ENCODE assay signal across 8 cellular contexts in genomic region chr19:12550951-12551832, GRCh38. TPM values are rescaled to one million over a fixed set of nuclear protein-coding genes. Genes with fewer than 3 reads are reported as not detected.
A peak's percentile ranks its signal among the peaks of the same experiment; 100 is the strongest.
DNase-seq lines count a peak whose midpoint lies in the region; ATAC-seq and TF ChIP-seq lines count a peak whose summit lies in the region.

TSS of gene ZNF564 (minus strand) at chr19:12551482. CDS start at chr19:12551332, 150 bp downstream.

- peak within 1 kb of the TSS; percentile 91 for H3K27ac Mint-ChIP-seq in activated T-helper 1 cell treated with anti-CD3 and anti-CD28 coated beads, Interleukin-12 subunit alpha, Interleukin-12 subunit beta, Interleukin-2, Interleukin-4 antibody, amounts not matched to agents 30 ng/mL and 10 ng/mL and 1 ng/mL, durations not matched to agents 14 hours and 24 hours and 36 hours
- H3K27ac Mint-ChIP-seq in naive thymus-derived CD4-positive, alpha-beta T cell = peak within 1 kb of the TSS; percentile 92 to 98 (median 95)
- peak within 1 kb of the TSS; percentile 97 for H3K27ac Mint-ChIP-seq in stimulated activated naive B cell treated with anti-CD40 and anti-IgM and Interleukin-4, amounts not matched to agents 10 μg/mL and 1 μg/mL and 100 μg/mL, for 72 hours

- peaks cover 21% of the 10 kb centered on the region for H3K36me3 Mint-ChIP-seq in activated T-helper 1 cell treated with anti-CD3 and anti-CD28 coated beads, Interleukin-12 subunit alpha, Interleukin-12 subunit beta, Interleukin-2, Interleukin-4 antibody, amounts not matched to agents 30 ng/mL and 10 ng/mL and 1 ng/mL, durations not matched to agents 14 hours and 24 hours and 36 hours (ENCODE audit: low read depth)
- H3K36me3 Mint-ChIP-seq in naive thymus-derived CD4-positive, alpha-beta T cell = peaks cover 3 to 39% (median 14%) of the 10 kb centered on the region in 5 donors
- H3K36me3 Mint-ChIP-seq in stimulated activated naive B cell treated with anti-CD40 and anti-IgM and Interleukin-4, amounts not matched to agents 10 μg/mL and 1 μg/mL and 100 μg/mL, for 72 hours = peaks cover 21 to 22% of the 10 kb centered on the region in 2 donors

- H3K79me2 ChIP-seq in Karpas-422 (ENCODE audit: low read length) (peaks cover 47% of the 10 kb centered on the region), fibroblast of lung (ENCODE audit: control insufficient read depth, insufficient read depth, low read length) (peaks cover 15% of the 10 kb centered on the region)

- intact Hi-C loops in activated T-helper 1 cell treated with anti-CD3 and anti-CD28 coated beads, Interleukin-12 subunit alpha, Interleukin-12 subunit beta, Interleukin-2, Interleukin-4 antibody, amounts not matched to agents 30 ng/mL and 10 ng/mL and 1 ng/mL, durations not matched to agents 14 hours and 24 hours and 36 hours (cut with micrococcal nuclease) = loop anchor here (1.0 to 5.0 kb wide), 12 partner anchors 56 to 629 kb away; partner anchors contain the start of genes ZNF136, ZNF44, ZNF443 and ZNF490
- intact Hi-C loops in naive thymus-derived CD4-positive, alpha-beta T cell (cut with micrococcal nuclease) = loop anchor here (1.0 to 5.0 kb wide), 22 partner anchors 13 to 629 kb away; partner anchors contain the start of genes ZNF136 (in 2 of the 2), ZNF44 (in 2 of the 2), ZNF443 (in 2 of the 2) and ZNF490 (in 2 of the 2)

- H3K36me3 ChIP-seq in Karpas-422 (ENCODE audit: insufficient read depth, low read length) = peaks cover 17% of the 10 kb centered on the region
- no peaks in the 10 kb centered on the region for H3K36me3 ChIP-seq in fibroblast of lung (ENCODE audit: control insufficient read depth, insufficient read depth, low read length)
- peaks cover 0 to 6% (median 0%) of the 10 kb centered on the region in 3 experiments for H3K36me3 ChIP-seq in naive thymus-derived CD4-positive, alpha-beta T cell (ENCODE audit: control insufficient read depth in 2 of 3, insufficient read depth in 3 of 3, low read length in 3 of 3)

- H2AFZ ChIP-seq in Karpas-422 (ENCODE audit: low read length) (peak within 1 kb of the TSS; percentile 85), fibroblast of lung (ENCODE audit: low read length) (peak within 1 kb of the TSS; percentile 99)

- peaks cover 14% of the 10 kb centered on the region for H3K9me3 ChIP-seq in Karpas-422 (ENCODE audit: low read length)
- no peaks in the 10 kb centered on the region for H3K9me3 ChIP-seq in fibroblast of lung (ENCODE audit: control insufficient read depth, insufficient read depth, low read depth, low read length)
- no peaks in the 10 kb centered on the region for H3K9me3 ChIP-seq in naive thymus-derived CD4-positive, alpha-beta T cell (ENCODE audit: control insufficient read depth in 2 of 3, low read length in 3 of 3)

- DNase-seq in DMS79 treated with DMSO at 0.1 percent for 48 hours (lab: John Stamatoyannopoulos, UW) = peak; percentile 100
- peak; percentile 99 for DNase-seq in Karpas-422
- DNase-seq in RKO (ENCODE audit: low spot score) = peak; percentile 99
- peak; percentile 92 for DNase-seq in activated T-helper 1 cell treated with anti-CD3 and anti-CD28 coated beads, Interleukin-12 subunit alpha, Interleukin-12 subunit beta, Interleukin-2, Interleukin-4 antibody, amounts not matched to agents 30 ng/mL and 10 ng/mL and 1 ng/mL, durations not matched to agents 14 hours and 24 hours and 36 hours (ENCODE audit: low spot score)
- DNase-seq in fibroblast of lung (ENCODE audit: low read depth in 2 of 2) = peak; percentile 98 to 99
- DNase-seq in naive thymus-derived CD4-positive, alpha-beta T cell = peak; percentile 74 to 97 (median 95)
- peak; percentile 94 for DNase-seq in stimulated activated naive B cell treated with anti-CD40 and anti-IgM and Interleukin-4, amounts not matched to agents 10 μg/mL and 1 μg/mL and 100 μg/mL, for 72 hours

- H3K4me3 Mint-ChIP-seq in activated T-helper 1 cell treated with anti-CD3 and anti-CD28 coated beads, Interleukin-12 subunit alpha, Interleukin-12 subunit beta, Interleukin-2, Interleukin-4 antibody, amounts not matched to agents 30 ng/mL and 10 ng/mL and 1 ng/mL, durations not matched to agents 14 hours and 24 hours and 36 hours = peak within 1 kb of the TSS; percentile 95
- H3K4me3 Mint-ChIP-seq in naive thymus-derived CD4-positive, alpha-beta T cell = peak within 1 kb of the TSS; percentile 89 to 100 (median 98)
- peak within 1 kb of the TSS; percentile 98 to 99 for H3K4me3 Mint-ChIP-seq in stimulated activated naive B cell treated with anti-CD40 and anti-IgM and Interleukin-4, amounts not matched to agents 10 μg/mL and 1 μg/mL and 100 μg/mL, for 72 hours

- H3K4me3 ChIP-seq in Karpas-422 (ENCODE audit: low read length) = peak within 1 kb of the TSS; percentile 96
- H3K4me3 ChIP-seq in fibroblast of lung (replicated peaks in 1 of 4; ENCODE audit: control extremely low read depth in 1 of 4, insufficient read depth in 1 of 4, low read depth in 3 of 4, low read length in 4 of 4) = peak within 1 kb of the TSS; percentile 79 to 94 (median 86)
- H3K4me3 ChIP-seq in naive thymus-derived CD4-positive, alpha-beta T cell (ENCODE audit: low read length) = peak within 1 kb of the TSS; percentile 88

- H3K4me2 ChIP-seq in Karpas-422 (ENCODE audit: low read depth, low read length, poor library complexity, severe bottlenecking) = peak within 1 kb of the TSS; percentile 99
- peak within 1 kb of the TSS; percentile 93 for H3K4me2 ChIP-seq in fibroblast of lung (ENCODE audit: extremely low read depth, insufficient read depth, low read length)

- H4K20me1 ChIP-seq in Karpas-422 (ENCODE audit: insufficient read depth, low read depth, low read length) (no peaks in the 10 kb centered on the region), fibroblast of lung (ENCODE audit: control insufficient read depth, extremely low read depth, insufficient read depth, low read length) (no peaks in the 10 kb centered on the region)

- H3K9me2 ChIP-seq in Karpas-422 (replicated peaks; ENCODE audit: insufficient read depth, low read length) = no peaks in the 10 kb centered on the region

- ATAC-seq in GM21825 (IDR thresholded peaks at IDR 0.05; ENCODE audit: unreplicated experiment) = peak; percentile 97
- ATAC-seq in naive thymus-derived CD4-positive, alpha-beta T cell = peak; percentile 99
- peak; percentile 98 to 99 for ATAC-seq in stimulated activated naive B cell treated with anti-CD40 and anti-IgM and Interleukin-4, amounts not matched to agents 10 μg/mL and 1 μg/mL and 100 μg/mL, for 72 hours (replicated peaks)

- CTCF ChIA-PET in naive thymus-derived CD4-positive, alpha-beta T cell (lab: Charles Lee) = interaction anchor here (0.6 to 1.4 kb wide), 5 partner anchors 12 to 350 kb away, joined by 3 to 5 read pairs (median 4); no protein-coding TSS in a partner anchor

- peaks cover 12% of the 10 kb centered on the region for H3K9me3 Mint-ChIP-seq in activated T-helper 1 cell treated with anti-CD3 and anti-CD28 coated beads, Interleukin-12 subunit alpha, Interleukin-12 subunit beta, Interleukin-2, Interleukin-4 antibody, amounts not matched to agents 30 ng/mL and 10 ng/mL and 1 ng/mL, durations not matched to agents 14 hours and 24 hours and 36 hours
- H3K9me3 Mint-ChIP-seq in naive thymus-derived CD4-positive, alpha-beta T cell = peaks cover 0 to 4% (median 0%) of the 10 kb centered on the region in 11 donors
- no peaks in the 10 kb centered on the region for H3K9me3 Mint-ChIP-seq in stimulated activated naive B cell treated with anti-CD40 and anti-IgM and Interleukin-4, amounts not matched to agents 10 μg/mL and 1 μg/mL and 100 μg/mL, for 72 hours

- POLR2A ChIA-PET in naive thymus-derived CD4-positive, alpha-beta T cell (lab: Charles Lee) = interaction anchor here (0.6 to 2.1 kb wide), 15 partner anchors 9 to 586 kb away, joined by 3 to 9 read pairs (median 3); partner anchors contain the start of genes FBXW9, ZNF136, ZNF443 and ZNF563

- no peaks in the 10 kb centered on the region for H3K27me3 ChIP-seq in Karpas-422 (ENCODE audit: low read length)
- no peaks in the 10 kb centered on the region for H3K27me3 ChIP-seq in fibroblast of lung (ENCODE audit: control insufficient read depth, insufficient read depth, low read length)
- H3K27me3 ChIP-seq in naive thymus-derived CD4-positive, alpha-beta T cell (ENCODE audit: control insufficient read depth in 2 of 2, insufficient read depth in 2 of 2, low read length in 2 of 2) = no peaks in the 10 kb centered on the region

- H3K9ac ChIP-seq in Karpas-422 (ENCODE audit: low read length) = peak within 1 kb of the TSS; percentile 91
- H3K9ac ChIP-seq in fibroblast of lung (ENCODE audit: insufficient read depth, low read length) = peak within 1 kb of the TSS; percentile 92

- H3K4me1 Mint-ChIP-seq in activated T-helper 1 cell treated with anti-CD3 and anti-CD28 coated beads, Interleukin-12 subunit alpha, Interleukin-12 subunit beta, Interleukin-2, Interleukin-4 antibody, amounts not matched to agents 30 ng/mL and 10 ng/mL and 1 ng/mL, durations not matched to agents 14 hours and 24 hours and 36 hours (ENCODE audit: low read depth) = peaks cover 20% of the 10 kb centered on the region
- H3K4me1 Mint-ChIP-seq in naive thymus-derived CD4-positive, alpha-beta T cell = peaks cover 30 to 55% (median 48%) of the 10 kb centered on the region in 7 donors
- H3K4me1 Mint-ChIP-seq in stimulated activated naive B cell treated with anti-CD40 and anti-IgM and Interleukin-4, amounts not matched to agents 10 μg/mL and 1 μg/mL and 100 μg/mL, for 72 hours = peaks cover 25 to 53% of the 10 kb centered on the region in 2 donors

- peak within 1 kb of the TSS; percentile 82 for H3K27ac ChIP-seq in Karpas-422 (ENCODE audit: low read length)
- H3K27ac ChIP-seq in fibroblast of lung (ENCODE audit: insufficient read depth, low read length) = peak within 1 kb of the TSS; percentile 88
- H3K27ac ChIP-seq in naive thymus-derived CD4-positive, alpha-beta T cell (ENCODE audit: low read depth, low read length) = peak within 1 kb of the TSS; percentile 90

- H3K4me1 ChIP-seq in Karpas-422 (ENCODE audit: low read length) (peaks cover 10% of the 10 kb centered on the region), fibroblast of lung (ENCODE audit: control insufficient read depth, extremely low read depth, insufficient read depth, low read length) (no peaks in the 10 kb centered on the region)
- peaks cover 8 to 28% of the 10 kb centered on the region in 2 donors for H3K4me1 ChIP-seq in naive thymus-derived CD4-positive, alpha-beta T cell (ENCODE audit: control insufficient read depth in 2 of 2, insufficient read depth in 2 of 2, low read length in 2 of 2)

- H3K27me3 Mint-ChIP-seq in activated T-helper 1 cell treated with anti-CD3 and anti-CD28 coated beads, Interleukin-12 subunit alpha, Interleukin-12 subunit beta, Interleukin-2, Interleukin-4 antibody, amounts not matched to agents 30 ng/mL and 10 ng/mL and 1 ng/mL, durations not matched to agents 14 hours and 24 hours and 36 hours (ENCODE audit: insufficient read depth) = no peaks in the 10 kb centered on the region
- H3K27me3 Mint-ChIP-seq in naive thymus-derived CD4-positive, alpha-beta T cell = peaks cover 0 to 4% (median 0%) of the 10 kb centered on the region in 5 donors
- H3K27me3 Mint-ChIP-seq in stimulated activated naive B cell treated with anti-CD40 and anti-IgM and Interleukin-4, amounts not matched to agents 10 μg/mL and 1 μg/mL and 100 μg/mL, for 72 hours = peaks cover 0 to 10% of the 10 kb centered on the region in 2 donors

- no peak for TF ChIP-seq CTCF in fibroblast of lung (conservative IDR thresholded peaks at IDR 0.05 in 1 of 2, IDR thresholded peaks at IDR 0.05 in 1 of 2; ENCODE audit: low read depth in 1 of 2, low read length in 2 of 2)

RNA-seq across cellular contexts. Expression of gene ZNF564, which starts in this region (rescaled TPM):
- 7.3 and 9.4 TPM in 2 replicates for total RNA-seq in Karpas-422 (2014; rRNA removed; shearing (Covaris generic); ENCODE audit: low replicate concordance)
- total RNA-seq in activated T-helper 1 cell treated with anti-CD3 and anti-CD28 coated beads, Interleukin-12 subunit alpha, Interleukin-12 subunit beta, Interleukin-2, Interleukin-4 antibody, amounts not matched to agents 30 ng/mL and 10 ng/mL and 1 ng/mL, durations not matched to agents 14 hours and 24 hours and 36 hours = 7.4 and 8.3 TPM in 2 replicates
- 10.3 and 12.2 TPM in 2 replicates for total RNA-seq in fibroblast of lung
- polyA plus RNA-seq in fibroblast of lung = 2.8 and 4.5 TPM in 2 replicates
- polyA plus RNA-seq in fibroblast of lung (2012) = 2.3 and 3.2 TPM in 2 replicates
- polyA minus RNA-seq in fibroblast of lung (ENCODE audit: low replicate concordance) = 0.30 and 1.5 TPM in 2 replicates
- total RNA-seq in naive thymus-derived CD4-positive, alpha-beta T cell = 10 to 100 TPM; 10.5 to 33.6 (median 19.0) TPM
- polyA plus RNA-seq in naive thymus-derived CD4-positive, alpha-beta T cell = 10 to 100 TPM; 15.3 to 17.9 TPM

Comparison
In these comparisons a context has a peak if more than half of its experiments do, and no peak if none do; other contexts are left out.
1. Peak in every context shown above with its lines: DNase-seq, ATAC-seq, H3K4me3 ChIP-seq and H3K27ac ChIP-seq.